1 cellular context compared by ENCODE assay signal in genomic region chr10:63593576-63593975, GRCh38.
TF ChIP-seq lines count a peak whose summit lies in the region.

No MANE protein-coding gene starts in this region.

TF ChIP-seq in HepG2, 621 proteins besides CTCF, POLR2A, EP300 and RAD21 (continued from another document):
- TF ChIP-seq ZBTB40 (IDR thresholded peaks at IDR 0.05) = no peak
- no peak for TF ChIP-seq ZBTB40 (CRISPR knock-in tag; IDR thresholded peaks at IDR 0.05)
- TF ChIP-seq ATF1 (CRISPR knock-in tag; IDR thresholded peaks at IDR 0.05) = no peak
- TF ChIP-seq ZNF782 (CRISPR knock-in tag; IDR thresholded peaks at IDR 0.05; ENCODE audit: borderline replicate concordance) = no peak
- no peak for TF ChIP-seq NFKB2 (CRISPR knock-in tag; IDR thresholded peaks at IDR 0.05; ENCODE audit: borderline replicate concordance)
- no peak for TF ChIP-seq ZNF354B (CRISPR knock-in tag; IDR thresholded peaks at IDR 0.05)
- TF ChIP-seq ZKSCAN8 (CRISPR knock-in tag; IDR thresholded peaks at IDR 0.05; ENCODE audit: borderline replicate concordance) = no peak
